ENCODE assay signal across 1 cellular context in genomic region chr11:66855574-66856495, GRCh38.
TF ChIP-seq lines count a peak whose summit lies in the region.

No MANE protein-coding gene starts in this region.

TF ChIP-seq in WTC11, 78 proteins besides CTCF, POLR2A, EP300 and RAD21 (continued from another document):
- TF ChIP-seq ATF6 (CRISPR knock-in tag; IDR thresholded peaks at IDR 0.05) = no peak
- peak; percentile 24; the same call in 1 of the 2 replicates for TF ChIP-seq ZNF423 (CRISPR knock-in tag; IDR thresholded peaks at IDR 0.05)
- TF ChIP-seq ETV6 (CRISPR knock-in tag; IDR thresholded peaks at IDR 0.05) = no peak
- TF ChIP-seq SMAD4 (CRISPR knock-in tag; IDR thresholded peaks at IDR 0.05) = no peak
- no peak for TF ChIP-seq ZNF416 (CRISPR knock-in tag; IDR thresholded peaks at IDR 0.05)
- no peak for TF ChIP-seq CDX4 (CRISPR knock-in tag; IDR thresholded peaks at IDR 0.05; ENCODE audit: borderline replicate concordance)
- no peak for TF ChIP-seq ZNF138 (CRISPR knock-in tag; conservative IDR thresholded peaks at IDR 0.05)
- no peak for TF ChIP-seq ZNF425 (CRISPR knock-in tag; conservative IDR thresholded peaks at IDR 0.05)
- no peak for TF ChIP-seq TEAD4 (CRISPR knock-in tag; IDR thresholded peaks at IDR 0.05)
- TF ChIP-seq ZBTB21 (CRISPR knock-in tag; IDR thresholded peaks at IDR 0.05; ENCODE audit: borderline replicate concordance) = 0 out of 2 replicates have a peak, but pooled peaks have one; percentile 1
- no peak for TF ChIP-seq GRHL2 (CRISPR knock-in tag; IDR thresholded peaks at IDR 0.05; ENCODE audit: insufficient replicate concordance, severe bottlenecking)
- 0 out of 2 replicates have a peak, but pooled peaks have one; percentile 29 for TF ChIP-seq MYBL2 (CRISPR knock-in tag; IDR thresholded peaks at IDR 0.05)
- peak; percentile 41; the same call in 1 of the 2 replicates for TF ChIP-seq FOXK1 (CRISPR knock-in tag; IDR thresholded peaks at IDR 0.05)
- TF ChIP-seq NR1H2 (CRISPR knock-in tag; IDR thresholded peaks at IDR 0.05) = no peak
- no peak for TF ChIP-seq ATF3 (CRISPR knock-in tag; conservative IDR thresholded peaks at IDR 0.05)
- no peak for TF ChIP-seq ZNF512 (CRISPR knock-in tag; IDR thresholded peaks at IDR 0.05; ENCODE audit: borderline replicate concordance)
- no peak for TF ChIP-seq NR2C2 (CRISPR knock-in tag; IDR thresholded peaks at IDR 0.05)
- TF ChIP-seq E2F4 (CRISPR knock-in tag; IDR thresholded peaks at IDR 0.05; ENCODE audit: borderline replicate concordance, low read depth) = no peak
- TF ChIP-seq RELA (CRISPR knock-in tag; IDR thresholded peaks at IDR 0.05; ENCODE audit: borderline replicate concordance) = no peak
- TF ChIP-seq ZNF219 (CRISPR knock-in tag; IDR thresholded peaks at IDR 0.05; ENCODE audit: borderline replicate concordance) = 0 out of 2 replicates have a peak, but pooled peaks have one; percentile 30
- TF ChIP-seq USF1 (CRISPR knock-in tag; IDR thresholded peaks at IDR 0.05) = no peak
- TF ChIP-seq ATF2 (CRISPR knock-in tag; IDR thresholded peaks at IDR 0.05; ENCODE audit: borderline replicate concordance, low read depth) = no peak
- TF ChIP-seq IRF1 (CRISPR knock-in tag; IDR thresholded peaks at IDR 0.05) = no peak
- TF ChIP-seq AR (CRISPR knock-in tag; IDR thresholded peaks at IDR 0.05) = no peak
- no peak for TF ChIP-seq EMX1 (CRISPR knock-in tag; IDR thresholded peaks at IDR 0.05)
